Comparison of ENCODE assay signal across 22 cellular contexts in the genomic region with DNA sequence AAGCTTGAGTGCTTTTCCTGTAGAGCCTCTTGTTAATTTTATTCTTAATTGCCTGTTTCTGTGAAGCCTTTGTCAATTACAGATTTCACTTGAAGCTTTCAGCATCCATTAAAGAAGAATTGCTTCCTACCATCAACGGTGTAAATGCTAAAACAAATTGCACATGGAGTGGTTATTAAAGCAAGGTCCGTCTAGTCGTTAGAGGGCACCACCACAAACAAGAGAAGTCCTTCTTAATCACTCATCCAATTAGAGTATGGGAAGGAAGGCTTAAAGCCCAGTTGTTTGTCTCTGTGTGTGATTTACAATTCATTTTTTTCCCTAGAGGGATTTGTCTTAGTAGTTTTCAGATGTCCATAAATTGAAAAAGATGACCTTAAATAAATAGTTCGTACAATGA. TPM values are rescaled to one million over a fixed set of nuclear protein-coding genes. Genes with fewer than 3 reads are reported as not detected.
A peak's percentile ranks its signal among the peaks of the same experiment; 100 is the strongest.
DNase-seq lines count a peak whose midpoint lies in the region; ATAC-seq and TF ChIP-seq lines count a peak whose summit lies in the region.
"Had no signal": no experiment of that assay in that cellular context is flagged by ENCODE, and none has a peak within 500 bp of the region (broad histone marks: within the 10 kb centered on the region; RNA-seq: fewer than 3 reads in every experiment).

No MANE protein-coding gene starts in this region.

- CTCF ChIA-PET in CD8-positive, alpha-beta T cell (lab: Charles Lee), result no interaction called here

- H3K9me3 Mint-ChIP-seq in CD8-positive, alpha-beta T cell, result no peaks in the 10 kb centered on the region
- H3K9me3 Mint-ChIP-seq: activated CD4-positive, alpha-beta memory T cell treated with anti-CD3 and anti-CD28 coated beads, Interleukin-2, amount 10 ng/mL, durations not matched to agents 7 days and 5 days had no signal

- no peak overlapping the region for H3K27ac Mint-ChIP-seq in CD8-positive, alpha-beta T cell
- H3K27ac Mint-ChIP-seq: activated CD4-positive, alpha-beta memory T cell treated with anti-CD3 and anti-CD28 coated beads, Interleukin-2, amount 10 ng/mL, durations not matched to agents 7 days and 5 days; activated naive CD8-positive, alpha-beta T cell; CD8-positive, alpha-beta memory T cell; nephron progenitor cell had no signal

- no peak overlapping the region for H3K4me3 Mint-ChIP-seq in CD8-positive, alpha-beta T cell
- H3K4me3 Mint-ChIP-seq: activated CD4-positive, alpha-beta memory T cell treated with anti-CD3 and anti-CD28 coated beads, Interleukin-2, amount 10 ng/mL, durations not matched to agents 7 days and 5 days; activated naive CD8-positive, alpha-beta T cell; CD8-positive, alpha-beta memory T cell; T-cell had no signal

- H3K9ac ChIP-seq in liver (ENCODE audit: low read depth in 1 of 2, low read length in 2 of 2), result peak overlapping the region in 1 of 2 donors; percentile 43
- H3K9ac ChIP-seq in endocrine pancreas (ENCODE audit: control insufficient read depth, insufficient read depth, low read length), result no peak overlapping the region

- no peaks in the 10 kb centered on the region for H3K36me3 ChIP-seq in liver (ENCODE audit: control insufficient read depth in 4 of 4, insufficient read depth in 3 of 4, low read depth in 1 of 4, low read length in 3 of 4)
- H3K36me3 ChIP-seq in right lobe of liver, result no peaks in the 10 kb centered on the region
- no peaks in the 10 kb centered on the region for H3K36me3 ChIP-seq in endocrine pancreas (ENCODE audit: control insufficient read depth, insufficient read depth, low read length)
- H3K36me3 ChIP-seq in CD8-positive, alpha-beta T cell (ENCODE audit: insufficient read depth, low read length), result no peaks in the 10 kb centered on the region
- H3K36me3 ChIP-seq in lower lobe of right lung, result no peaks in the 10 kb centered on the region
- H3K36me3 ChIP-seq: brain microvascular endothelial cell, heart left ventricle had no signal

- intact Hi-C loops in right lobe of liver (cut with DNase I) (no loop called here), lower lobe of right lung (cut with DNase I) (no loop called here)
- intact Hi-C loops in CD8-positive, alpha-beta T cell (cut with DNase I, micrococcal nuclease), result no loop called here

- H3K36me3 Mint-ChIP-seq in CD8-positive, alpha-beta T cell, result no peaks in the 10 kb centered on the region
- H3K36me3 Mint-ChIP-seq: activated naive CD8-positive, alpha-beta T cell; CD8-positive, alpha-beta memory T cell; T-cell had no signal

- H3K9me3 ChIP-seq in liver (ENCODE audit: control insufficient read depth in 4 of 4, low read length in 3 of 4) (no peaks in the 10 kb centered on the region), right lobe of liver (no peaks in the 10 kb centered on the region), endocrine pancreas (ENCODE audit: control insufficient read depth, low read length) (no peaks in the 10 kb centered on the region), lower lobe of right lung (no peaks in the 10 kb centered on the region)
- no peaks in the 10 kb centered on the region for H3K9me3 ChIP-seq in CD8-positive, alpha-beta T cell (ENCODE audit: low read length)
- H3K9me3 ChIP-seq: heart left ventricle had no signal

- no peak for DNase-seq in right lobe of liver
- peak; percentile 81 for DNase-seq in NCI-H524 treated with DMSO at 0.1 percent for 48 hours (lab: John Stamatoyannopoulos, UW)
- no peak for DNase-seq in NCI-H226
- no peak for DNase-seq in RPMI8226
- no peak for DNase-seq in CD8-positive, alpha-beta T cell
- no peak for DNase-seq in lower lobe of right lung
- DNase-seq: activated CD4-positive, alpha-beta memory T cell treated with anti-CD3 and anti-CD28 coated beads, Interleukin-2, amount 10 ng/mL, durations not matched to agents 7 days and 5 days; activated T-cell treated with anti-CD3 and anti-CD28 coated beads, Interleukin-2, amount 50 U/mL, for 48 hours; brain microvascular endothelial cell; CD8-positive, alpha-beta memory T cell; heart left ventricle; NCI-H1930; nephron progenitor cell; stimulated activated CD4-positive, alpha-beta T cell treated with anti-CD3 and anti-CD28 coated beads, Interleukin-15, amount 100 ng/mL, for 24 hours; stimulated activated naive CD8-positive, alpha-beta T cell treated with anti-CD3 and anti-CD28 coated beads, Interleukin-15, Interleukin-2, amounts not matched to agents 100 U/mL and 50 U/mL, for 24 hours; T-cell had no signal

- ATAC-seq in right lobe of liver (no peak), lower lobe of right lung (no peak)
- ATAC-seq in CD8-positive, alpha-beta T cell, result no peak
- ATAC-seq: stimulated activated naive CD8-positive, alpha-beta T cell treated with anti-CD3 and anti-CD28 coated beads, Interleukin-15, Interleukin-2, amounts not matched to agents 100 U/mL and 50 U/mL, for 24 hours; T-cell had no signal

- POLR2A ChIA-PET in CD8-positive, alpha-beta T cell (lab: Charles Lee), result no interaction called here

- no peaks in the 10 kb centered on the region for H3K27me3 ChIP-seq in liver (ENCODE audit: control insufficient read depth in 4 of 4, insufficient read depth in 4 of 4, low read length in 3 of 4)
- H3K27me3 ChIP-seq in right lobe of liver, result no peaks in the 10 kb centered on the region
- no peaks in the 10 kb centered on the region for H3K27me3 ChIP-seq in endocrine pancreas (ENCODE audit: control insufficient read depth, insufficient read depth, low read length)
- peaks cover 5% of the 10 kb centered on the region for H3K27me3 ChIP-seq in CD8-positive, alpha-beta T cell (ENCODE audit: insufficient read depth, low read length)
- H3K27me3 ChIP-seq in lower lobe of right lung (ENCODE audit: low read depth), result peaks cover 36% of the 10 kb centered on the region

- peaks cover 0 to 62% (median 21%) of the 10 kb centered on the region in 4 donors for H3K4me1 ChIP-seq in liver (ENCODE audit: control insufficient read depth in 4 of 4, insufficient read depth in 4 of 4, low read length in 3 of 4)
- H3K4me1 ChIP-seq in right lobe of liver, result peaks cover 0 to 9% (median 4%) of the 10 kb centered on the region in 4 donors
- H3K4me1 ChIP-seq in endocrine pancreas (ENCODE audit: control insufficient read depth, insufficient read depth, low read length), result peaks cover 21% of the 10 kb centered on the region
- no peaks in the 10 kb centered on the region for H3K4me1 ChIP-seq in CD8-positive, alpha-beta T cell (ENCODE audit: insufficient read depth, low read length)
- peaks cover 4% of the 10 kb centered on the region for H3K4me1 ChIP-seq in lower lobe of right lung

- no peak for TF ChIP-seq POLR2A in right lobe of liver (IDR thresholded peaks at IDR 0.05)

- H3K4me3 ChIP-seq in liver (ENCODE audit: low read depth in 1 of 3, low read length in 3 of 3), result peak overlapping the region; percentile 6 to 90 (median 87)
- H3K4me3 ChIP-seq in right lobe of liver, result no peak overlapping the region
- H3K4me3 ChIP-seq in endocrine pancreas (ENCODE audit: control insufficient read depth, insufficient read depth, low read length), result peak overlapping the region; percentile 93
- H3K4me3 ChIP-seq in CD8-positive, alpha-beta T cell (ENCODE audit: low read depth, low read length), result no peak overlapping the region
- H3K4me3 ChIP-seq in lower lobe of right lung, result no peak overlapping the region

- peaks cover 26% of the 10 kb centered on the region for H3K27me3 Mint-ChIP-seq in CD8-positive, alpha-beta T cell (ENCODE audit: low read depth)

- no peak for TF ChIP-seq CTCF in liver (IDR thresholded peaks at IDR 0.05; ENCODE audit: low read depth, low read length, missing input control)
- TF ChIP-seq CTCF in right lobe of liver (IDR thresholded peaks at IDR 0.05), result peak in 1 of 4 donors; percentile 21
- TF ChIP-seq CTCF in CD8-positive, alpha-beta T cell (IDR thresholded peaks at IDR 0.05), result no peak
- no peak for TF ChIP-seq CTCF in lower lobe of right lung (IDR thresholded peaks at IDR 0.05)

- H3K27ac ChIP-seq in liver (ENCODE audit: low read depth in 1 of 2, low read length in 2 of 2) (no peak overlapping the region), right lobe of liver (no peak overlapping the region), lower lobe of right lung (no peak overlapping the region)
- no peak overlapping the region for H3K27ac ChIP-seq in CD8-positive, alpha-beta T cell (ENCODE audit: low read depth, low read length)
- H3K27ac ChIP-seq: brain microvascular endothelial cell, heart left ventricle had no signal

- TF ChIP-seq RAD21 in liver (IDR thresholded peaks at IDR 0.05), result peak; percentile 9 to 19

- peaks cover 3% of the 10 kb centered on the region for H3K4me1 Mint-ChIP-seq in CD8-positive, alpha-beta T cell (ENCODE audit: low read depth)
- H3K4me1 Mint-ChIP-seq: activated CD4-positive, alpha-beta memory T cell treated with anti-CD3 and anti-CD28 coated beads, Interleukin-2, amount 10 ng/mL, durations not matched to agents 7 days and 5 days had no signal

- WGBS in liver, result 39% methylated on average over 4 of the region's 4 CpGs
- 36% methylated on average over 4 of the region's 4 CpGs for WGBS in right lobe of liver (ENCODE audit: insufficient coverage, low coverage, low lambda C conversion rate, missing lambda C conversion rate)

TF ChIP-seq in liver, 16 proteins besides CTCF, POLR2A, EP300 and RAD21:
- TF ChIP-seq RXRA (IDR thresholded peaks at IDR 0.05), result no peak
- TF ChIP-seq GABPA (IDR thresholded peaks at IDR 0.05 in 1 of 2, conservative IDR thresholded peaks at IDR 0.05 in 1 of 2), result no peak
- TF ChIP-seq, protein P1, sequence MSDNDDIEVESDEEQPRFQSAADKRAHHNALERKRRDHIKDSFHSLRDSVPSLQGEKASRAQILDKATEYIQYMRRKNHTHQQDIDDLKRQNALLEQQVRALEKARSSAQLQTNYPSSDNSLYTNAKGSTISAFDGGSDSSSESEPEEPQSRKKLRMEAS (IDR thresholded peaks at IDR 0.05), result no peak
- no peak for TF ChIP-seq NR2F2 (IDR thresholded peaks at IDR 0.05)
- no peak for TF ChIP-seq HNF4A (conservative IDR thresholded peaks at IDR 0.05)
- TF ChIP-seq, protein P2, sequence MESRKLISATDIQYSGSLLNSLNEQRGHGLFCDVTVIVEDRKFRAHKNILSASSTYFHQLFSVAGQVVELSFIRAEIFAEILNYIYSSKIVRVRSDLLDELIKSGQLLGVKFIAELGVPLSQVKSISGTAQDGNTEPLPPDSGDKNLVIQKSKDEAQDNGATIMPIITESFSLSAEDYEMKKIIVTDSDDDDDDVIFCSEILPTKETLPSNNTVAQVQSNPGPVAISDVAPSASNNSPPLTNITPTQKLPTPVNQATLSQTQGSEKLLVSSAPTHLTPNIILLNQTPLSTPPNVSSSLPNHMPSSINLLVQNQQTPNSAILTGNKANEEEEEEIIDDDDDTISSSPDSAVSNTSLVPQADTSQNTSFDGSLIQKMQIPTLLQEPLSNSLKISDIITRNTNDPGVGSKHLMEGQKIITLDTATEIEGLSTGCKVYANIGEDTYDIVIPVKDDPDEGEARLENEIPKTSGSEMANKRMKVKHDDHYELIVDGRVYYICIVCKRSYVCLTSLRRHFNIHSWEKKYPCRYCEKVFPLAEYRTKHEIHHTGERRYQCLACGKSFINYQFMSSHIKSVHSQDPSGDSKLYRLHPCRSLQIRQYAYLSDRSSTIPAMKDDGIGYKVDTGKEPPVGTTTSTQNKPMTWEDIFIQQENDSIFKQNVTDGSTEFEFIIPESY (IDR thresholded peaks at IDR 0.05), result no peak
- peak; percentile 6 for TF ChIP-seq YY1 (IDR thresholded peaks at IDR 0.05)

RNA-seq across cellular contexts. Expression of gene KCNJ3, which starts 1.6 kb away (rescaled TPM):
- total RNA-seq in liver (1 to 10 TPM in 1 of 2 donors, under 1 TPM in 1; 0.23 to 1.3 TPM), right lobe of liver (1 to 10 TPM in 1 of 6 experiments, under 1 TPM in 5; 0.12 to 1.5 (median 0.52) TPM), lower lobe of right lung (not detected)
- polyA plus RNA-seq in liver, result under 1 TPM; 0.39 to 0.47 TPM
- not detected for total RNA-seq in CD8-positive, alpha-beta T cell
- total RNA-seq: activated CD4-positive, alpha-beta memory T cell treated with anti-CD3 and anti-CD28 coated beads, Interleukin-2, amount 10 ng/mL, durations not matched to agents 7 days and 5 days; CD8-positive, alpha-beta memory T cell; dermis microvascular lymphatic vessel endothelial cell; mesenteric fat pad; T-cell had no signal
- polyA plus RNA-seq: AG04450; CD8-positive, alpha-beta memory T cell had no signal

Comparison
In these comparisons a context has a peak if more than half of its experiments do, and no peak if none do; other contexts are left out.
1. H3K4me3 ChIP-seq: peak in liver (3 of 3) and endocrine pancreas (single experiment); none in right lobe of liver (0 of 3), CD8-positive, alpha-beta T cell (single experiment) and lower lobe of right lung (single experiment).